Comparison of ENCODE assay signal across 18 cellular contexts in genomic region chr9:77290373-77290772, GRCh38.
A peak's percentile ranks its signal among the peaks of the same experiment; 100 is the strongest.
DNase-seq lines count a peak whose midpoint lies in the region; ATAC-seq and TF ChIP-seq lines count a peak whose summit lies in the region.
"Had no signal": no experiment of that assay in that cellular context is flagged by ENCODE, and none has a peak within 500 bp of the region (broad histone marks: within the 10 kb centered on the region; RNA-seq: fewer than 3 reads in every experiment).

No MANE protein-coding gene starts in this region.

- H3K4me3 ChIP-seq in CD8-positive, alpha-beta memory T cell (ENCODE audit: low read length) = no peak overlapping the region
- no peak overlapping the region for H3K4me3 ChIP-seq in left lung
- H3K4me3 ChIP-seq: SJCRH30 had no signal

- no peak for TF ChIP-seq CTCF in left lung (IDR thresholded peaks at IDR 0.05)

- H3K4me1 Mint-ChIP-seq in activated naive CD4-positive, alpha-beta T cell treated with anti-CD3 and anti-CD28 coated beads for 36 hours (ENCODE audit: low read depth) = peaks cover 7% of the 10 kb centered on the region
- peaks cover 2% of the 10 kb centered on the region for H3K4me1 Mint-ChIP-seq in activated naive CD4-positive, alpha-beta T cell treated with anti-CD3 and anti-CD28 coated beads, Interleukin-2, amount 10 ng/mL, durations not matched to agents 7 days and 5 days
- H3K4me1 Mint-ChIP-seq in CD8-positive, alpha-beta memory T cell = peaks cover 5 to 15% (median 8%) of the 10 kb centered on the region in 3 donors

- H3K27me3 Mint-ChIP-seq in activated naive CD4-positive, alpha-beta T cell treated with anti-CD3 and anti-CD28 coated beads for 36 hours (ENCODE audit: low read depth) = no peaks in the 10 kb centered on the region
- H3K27me3 Mint-ChIP-seq in activated naive CD4-positive, alpha-beta T cell treated with anti-CD3 and anti-CD28 coated beads, Interleukin-2, amount 10 ng/mL, durations not matched to agents 7 days and 5 days = no peaks in the 10 kb centered on the region
- H3K27me3 Mint-ChIP-seq in CD8-positive, alpha-beta memory T cell = no peaks in the 10 kb centered on the region

- CTCF ChIA-PET in activated naive CD4-positive, alpha-beta T cell treated with anti-CD3 and anti-CD28 coated beads for 36 hours (lab: Charles Lee) = no interaction called here
- CTCF ChIA-PET in activated naive CD4-positive, alpha-beta T cell treated with anti-CD3 and anti-CD28 coated beads, Interleukin-2, amount 10 ng/mL, durations not matched to agents 7 days and 5 days (lab: Charles Lee) = no interaction called here
- CTCF ChIA-PET in CD8-positive, alpha-beta memory T cell (lab: Charles Lee) = no interaction called here

- no peaks in the 10 kb centered on the region for H3K9me3 ChIP-seq in CD8-positive, alpha-beta memory T cell (ENCODE audit: low read length)
- peaks cover 0 to 17% of the 10 kb centered on the region in 2 donors for H3K9me3 ChIP-seq in left lung

- H3K4me1 ChIP-seq in CD8-positive, alpha-beta memory T cell (ENCODE audit: insufficient read depth, low read length) = no peaks in the 10 kb centered on the region
- H3K4me1 ChIP-seq in left lung = no peaks in the 10 kb centered on the region
- H3K4me1 ChIP-seq: SJCRH30 had no signal

- H3K9me3 Mint-ChIP-seq in activated naive CD4-positive, alpha-beta T cell treated with anti-CD3 and anti-CD28 coated beads for 36 hours = peaks cover 15% of the 10 kb centered on the region
- peaks cover 16% of the 10 kb centered on the region for H3K9me3 Mint-ChIP-seq in activated naive CD4-positive, alpha-beta T cell treated with anti-CD3 and anti-CD28 coated beads, Interleukin-2, amount 10 ng/mL, durations not matched to agents 7 days and 5 days
- peaks cover 10 to 28% (median 17%) of the 10 kb centered on the region in 5 donors for H3K9me3 Mint-ChIP-seq in CD8-positive, alpha-beta memory T cell

- H3K4me3 Mint-ChIP-seq in activated naive CD4-positive, alpha-beta T cell treated with anti-CD3 and anti-CD28 coated beads for 36 hours = no peak overlapping the region
- H3K4me3 Mint-ChIP-seq in activated naive CD4-positive, alpha-beta T cell treated with anti-CD3 and anti-CD28 coated beads, Interleukin-2, amount 10 ng/mL, durations not matched to agents 7 days and 5 days = no peak overlapping the region
- no peak overlapping the region for H3K4me3 Mint-ChIP-seq in CD8-positive, alpha-beta memory T cell

- H3K36me3 Mint-ChIP-seq in activated naive CD4-positive, alpha-beta T cell treated with anti-CD3 and anti-CD28 coated beads for 36 hours (ENCODE audit: low read depth) = peaks cover 51% of the 10 kb centered on the region
- peaks cover 34% of the 10 kb centered on the region for H3K36me3 Mint-ChIP-seq in activated naive CD4-positive, alpha-beta T cell treated with anti-CD3 and anti-CD28 coated beads, Interleukin-2, amount 10 ng/mL, durations not matched to agents 7 days and 5 days
- peaks cover 52 to 65% (median 60%) of the 10 kb centered on the region in 3 donors for H3K36me3 Mint-ChIP-seq in CD8-positive, alpha-beta memory T cell

- no peak for DNase-seq in activated naive CD4-positive, alpha-beta T cell treated with anti-CD3 and anti-CD28 coated beads for 36 hours
- DNase-seq in activated naive CD4-positive, alpha-beta T cell treated with anti-CD3 and anti-CD28 coated beads, Interleukin-2, amount 10 ng/mL, durations not matched to agents 7 days and 5 days = no peak
- DNase-seq in amniotic epithelial cell (ENCODE audit: low read depth) = peak; percentile 23
- peak; percentile 19 for DNase-seq in hepatic stellate cell (ENCODE audit: low spot score)
- no peak for DNase-seq in CD8-positive, alpha-beta memory T cell
- DNase-seq in left lung = no peak
- DNase-seq: C1 segment of cervical spinal cord, KBM-7, NCI-H146, NCI-H2107, NCI-H345, NCI-H69, SJCRH30 had no signal

- POLR2A ChIA-PET in CD8-positive, alpha-beta memory T cell (lab: Charles Lee) = no interaction called here

- peaks cover 5% of the 10 kb centered on the region for H3K36me3 ChIP-seq in CD8-positive, alpha-beta memory T cell (ENCODE audit: insufficient read depth, low read length)
- peaks cover 0 to 12% of the 10 kb centered on the region in 2 donors for H3K36me3 ChIP-seq in left lung
- H3K36me3 ChIP-seq: SJCRH30 had no signal

- no peaks in the 10 kb centered on the region for H3K27me3 ChIP-seq in CD8-positive, alpha-beta memory T cell (ENCODE audit: insufficient read depth, low read length, poor library complexity, severe bottlenecking)
- H3K27me3 ChIP-seq in left lung = no peaks in the 10 kb centered on the region
- H3K27me3 ChIP-seq: SJCRH30 had no signal

- peak overlapping the region; percentile 5 for H3K27ac Mint-ChIP-seq in activated naive CD4-positive, alpha-beta T cell treated with anti-CD3 and anti-CD28 coated beads for 36 hours
- no peak overlapping the region for H3K27ac Mint-ChIP-seq in activated naive CD4-positive, alpha-beta T cell treated with anti-CD3 and anti-CD28 coated beads, Interleukin-2, amount 10 ng/mL, durations not matched to agents 7 days and 5 days
- peak overlapping the region in 2 of 8 donors; percentile 40 to 85 for H3K27ac Mint-ChIP-seq in CD8-positive, alpha-beta memory T cell

- intact Hi-C loops in activated naive CD4-positive, alpha-beta T cell treated with anti-CD3 and anti-CD28 coated beads for 36 hours (cut with micrococcal nuclease) = no loop called here
- intact Hi-C loops in left lung (cut with DNase I) = no loop called here

- ATAC-seq in GM21390 (IDR thresholded peaks at IDR 0.05; ENCODE audit: unreplicated experiment) = no peak
- no peak for ATAC-seq in left lung
- ATAC-seq in GM18502 (IDR thresholded peaks at IDR 0.05; ENCODE audit: poor library complexity, unreplicated experiment) = no peak
- ATAC-seq: HCT116 had no signal

- H3K27ac ChIP-seq in CD8-positive, alpha-beta memory T cell (ENCODE audit: low read depth, low read length) = no peak overlapping the region
- H3K27ac ChIP-seq in left lung = no peak overlapping the region
- H3K27ac ChIP-seq: 22Rv1, RWPE1, SJCRH30 had no signal

Comparison
In these comparisons a context has a peak if more than half of its experiments do, and no peak if none do; other contexts are left out.
1. DNase-seq: peak in amniotic epithelial cell (single experiment) and hepatic stellate cell (single experiment); none in activated naive CD4-positive, alpha-beta T cell treated with anti-CD3 and anti-CD28 coated beads for 36 hours (single experiment), activated naive CD4-positive, alpha-beta T cell treated with anti-CD3 and anti-CD28 coated beads, Interleukin-2, amount 10 ng/mL, durations not matched to agents 7 days and 5 days (single experiment), CD8-positive, alpha-beta memory T cell (0 of 5) and left lung (0 of 2).